8 cellular contexts compared by ENCODE assay signal in genomic region chr10:13784067-13784466, GRCh38.
A peak's percentile ranks its signal among the peaks of the same experiment; 100 is the strongest.
DNase-seq lines count a peak whose midpoint lies in the region; ATAC-seq, FAIRE-seq and TF ChIP-seq lines count a peak whose summit lies in the region.

No MANE protein-coding gene starts in this region.

- FAIRE-seq in G401.6 (lab: Jason Lieb, UNC) = peak; percentile 51

- no peak for ATAC-seq in HG03460 (IDR thresholded peaks at IDR 0.05; ENCODE audit: unreplicated experiment)
- no peak for ATAC-seq in HG03135 (IDR thresholded peaks at IDR 0.05; ENCODE audit: unreplicated experiment)
- no peak for ATAC-seq in HG03196 (IDR thresholded peaks at IDR 0.05; ENCODE audit: unreplicated experiment)

- peaks cover 6% of the 10 kb centered on the region for H3K36me3 Mint-ChIP-seq in HFFc6 (ENCODE audit: low read depth)

- no peaks in the 10 kb centered on the region; the same call in 1 of the 2 replicates for H3K27me3 Mint-ChIP-seq in HFFc6 (ENCODE audit: insufficient read depth)

- no peaks in the 10 kb centered on the region for H3K9me3 Mint-ChIP-seq in HFFc6

- peak; percentile 73 for TF ChIP-seq CTCF in HFFc6 (IDR thresholded peaks at IDR 0.05)

- DNase-seq in HFFc6 (peak; percentile 55), midbrain (lab: John Stamatoyannopoulos, UW) (peak; percentile 6), KG1 (lab: John Stamatoyannopoulos, UW) (no peak)
- DNase-seq in activated CD4-positive, alpha-beta T cell treated with anti-CD3 and anti-CD28 coated beads, Interleukin-2, amount 50 U/mL, for 4 hours = peak; percentile 17 to 22

- no peak overlapping the region for H3K4me3 Mint-ChIP-seq in HFFc6

- H3K27ac Mint-ChIP-seq in HFFc6 = peak overlapping the region; percentile 59

- H3K4me1 Mint-ChIP-seq in HFFc6 (ENCODE audit: low read depth) = peaks cover 19% of the 10 kb centered on the region
